In genomic region chr19:55279376-55279772, GRCh38 we compare ENCODE assay signal across 8 cellular contexts. TPM values are rescaled to one million over a fixed set of nuclear protein-coding genes. Genes with fewer than 3 reads are reported as not detected.
DNase-seq lines count a peak whose midpoint lies in the region; ATAC-seq and TF ChIP-seq lines count a peak whose summit lies in the region.

No MANE protein-coding gene starts in this region.

- peaks cover 0 to 29% (median 3%) of the 10 kb centered on the region in 4 donors for H3K36me3 ChIP-seq in sigmoid colon

- no peak for DNase-seq in GM12865 (ENCODE audit: low read depth)
- no peak for DNase-seq in fibroblast of villous mesenchyme (ENCODE audit: low read depth)
- no peak for DNase-seq in sigmoid colon
- DNase-seq in GM13976 (ENCODE audit: low spot score), result no peak
- no peak for DNase-seq in KG1 (lab: John Stamatoyannopoulos, UW)
- DNase-seq in GM19238 (ENCODE audit: insufficient read length, low spot score), result no peak

- peaks cover 0 to 29% (median 24%) of the 10 kb centered on the region in 4 donors for H3K4me1 ChIP-seq in sigmoid colon

- H3K9me3 ChIP-seq in sigmoid colon, result no peaks in the 10 kb centered on the region

- H3K4me3 ChIP-seq in GM12865 (ENCODE audit: low read depth, low read length) (peak overlapping the region; percentile 76), fibroblast of villous mesenchyme (ENCODE audit: low read depth, low read length) (peak overlapping the region; percentile 85), sigmoid colon (peak overlapping the region; percentile 47 to 80 (median 68))

- no peaks in the 10 kb centered on the region for H3K27me3 ChIP-seq in sigmoid colon

- in situ Hi-C loops in GM13976 (cut with MboI; ENCODE audit: low sequenced_read_pairs, unreplicated experiment), result no loop called here

- intact Hi-C loops in sigmoid colon (cut with DNase I), result no loop called here

- no peak for TF ChIP-seq EP300 in sigmoid colon (IDR thresholded peaks at IDR 0.05)

- TF ChIP-seq CTCF in GM12865 (IDR thresholded peaks at IDR 0.05; ENCODE audit: insufficient read depth, low read depth, low read length, missing control alignments) (no peak), VCaP (conservative IDR thresholded peaks at IDR 0.05) (no peak), fibroblast of villous mesenchyme (IDR thresholded peaks at IDR 0.05; ENCODE audit: insufficient read depth, low read depth, low read length) (no peak), sigmoid colon (IDR thresholded peaks at IDR 0.05) (no peak), GM13976 (IDR thresholded peaks at IDR 0.05; ENCODE audit: borderline replicate concordance, control extremely low read depth, extremely low read depth, insufficient read depth, missing control alignments) (no peak)

- H3K27ac ChIP-seq in VCaP, result peak overlapping the region; percentile 81
- H3K27ac ChIP-seq in sigmoid colon, result peak overlapping the region; percentile 78 to 86 (median 81)

- 5 to 13% methylated on average over 23 of the region's 23 CpGs for WGBS in sigmoid colon, 2 donors

- ATAC-seq in GM18907 (IDR thresholded peaks at IDR 0.05; ENCODE audit: unreplicated experiment), result no peak

- TF ChIP-seq POLR2A in sigmoid colon (IDR thresholded peaks at IDR 0.05), result no peak

RNA-seq across cellular contexts. Expression of gene HSPBP1, which starts 0.5 kb away (rescaled TPM):
- total RNA-seq in fibroblast of villous mesenchyme, result 25.0 and 31.9 TPM in 2 replicates
- 10 to 100 TPM; 19.7 to 30.5 (median 23.8) TPM for total RNA-seq in sigmoid colon
- 10 to 100 TPM; 31.8 to 62.7 (median 32.4) TPM for polyA plus RNA-seq in sigmoid colon

RNA-seq across cellular contexts. Expression of gene BRSK1, which starts 4.4 kb away (rescaled TPM):
- 5.6 and 6.1 TPM in 2 replicates for total RNA-seq in fibroblast of villous mesenchyme
- total RNA-seq in sigmoid colon, result 10 to 100 TPM in 2 of 4 donors, 1 to 10 TPM in 2; 3.9 to 20.6 (median 10.8) TPM
- polyA plus RNA-seq in sigmoid colon, result 1 to 10 TPM in 2 of 3 donors, not detected in 1; 2.9 to 4.2 TPM

RNA-seq across cellular contexts. Expression of gene PPP6R1, which starts 20.6 kb away (rescaled TPM):
- total RNA-seq in fibroblast of villous mesenchyme, result 35.1 and 38.9 TPM in 2 replicates
- 10 to 100 TPM; 17.1 to 46.8 (median 24.9) TPM for total RNA-seq in sigmoid colon
- 10 to 100 TPM; 19.8 to 78.1 (median 22.9) TPM for polyA plus RNA-seq in sigmoid colon

RNA-seq across cellular contexts. Expression of gene TMEM150B, which starts 45.8 kb away (rescaled TPM):
- total RNA-seq in fibroblast of villous mesenchyme (not detected in 2 replicates), sigmoid colon (1 to 10 TPM in 3 of 4 donors, not detected in 1; 2.4 to 6.1 (median 4.1) TPM)
- 10 to 100 TPM in 2 of 3 donors, 1 to 10 TPM in 1; 8.4 to 18.7 (median 11.8) TPM for polyA plus RNA-seq in sigmoid colon

RNA-seq across cellular contexts. Expression of gene TMEM86B, which starts 50.8 kb away (rescaled TPM):
- total RNA-seq in fibroblast of villous mesenchyme (1.6 and 1.7 TPM in 2 replicates), sigmoid colon (1 to 10 TPM; 1.1 to 3.6 (median 1.8) TPM)
- 1 to 10 TPM in 2 of 3 donors, under 1 TPM in 1; 0.69 to 7.9 (median 1.8) TPM for polyA plus RNA-seq in sigmoid colon
